Comparison of ENCODE assay signal across 28 cellular contexts in the genomic region with DNA sequence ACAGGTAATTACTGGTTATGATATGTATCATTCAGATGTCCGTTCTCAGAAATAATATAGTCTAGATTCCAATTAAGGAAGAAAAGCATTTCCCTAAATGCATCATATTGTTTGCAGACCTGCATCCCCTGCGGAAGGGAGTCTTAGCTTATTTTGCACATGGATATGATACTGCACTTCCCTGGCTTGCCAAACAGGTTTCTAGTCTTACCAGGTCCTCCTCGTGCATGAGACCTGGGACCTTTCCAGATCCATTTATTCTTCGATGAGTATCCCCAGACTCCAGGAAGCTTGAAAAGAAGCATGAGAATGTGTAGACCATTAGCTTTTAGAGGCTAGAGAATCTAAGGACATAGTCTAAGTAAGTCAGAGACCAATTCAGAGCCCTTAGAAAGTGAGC. TPM values are rescaled to one million over a fixed set of nuclear protein-coding genes. Genes with fewer than 3 reads are reported as not detected.
"Had no signal": no experiment of that assay in that cellular context is flagged by ENCODE, and none has a peak within 500 bp of the region (broad histone marks: within the 10 kb centered on the region; RNA-seq: fewer than 3 reads in every experiment).

No MANE protein-coding gene starts in this region.

- H3K27ac Mint-ChIP-seq: activated naive CD8-positive, alpha-beta T cell had no signal

- H3K27me3 ChIP-seq: gastroesophageal sphincter, hepatocyte, neutrophil, right lobe of liver, testis, vagina had no signal

- H3K27me3 Mint-ChIP-seq: activated naive CD8-positive, alpha-beta T cell; naive B cell had no signal

- H3K9me3 Mint-ChIP-seq: naive B cell, nephron progenitor cell had no signal

- H2AFZ ChIP-seq: hepatocyte had no signal

- H3K4me2 ChIP-seq: hepatocyte had no signal

- ATAC-seq: activated CD4-positive, CD25-positive, alpha-beta regulatory T cell treated with anti-CD3 and anti-CD28 coated beads, Interleukin-2, amount 50 U/mL, for 24 hours; gastroesophageal sphincter; right lobe of liver; stimulated activated naive CD8-positive, alpha-beta T cell treated with anti-CD3 and anti-CD28 coated beads, Interleukin-15, Interleukin-2, amounts not matched to agents 100 U/mL and 50 U/mL, for 24 hours had no signal

- H3K4me3 Mint-ChIP-seq: activated naive CD8-positive, alpha-beta T cell; naive B cell had no signal

- H3K4me3 ChIP-seq: gastroesophageal sphincter, hepatocyte, left ventricle myocardium inferior, right lobe of liver, testis, vagina had no signal

- H3K9me3 ChIP-seq: gastroesophageal sphincter, left ventricle myocardium inferior, neutrophil, right lobe of liver, testis, vagina had no signal

- H3K79me2 ChIP-seq: hepatocyte had no signal

- FAIRE-seq: colon, endometrium, TTC549 had no signal

- DNase-seq: activated CD4-positive, alpha-beta T cell treated with anti-CD3 and anti-CD28 coated beads for 48 hours; activated CD4-positive, alpha-beta T cell treated with anti-CD3 and anti-CD28 coated beads, Interleukin-2, amount 50 U/mL, for 48 hours; activated CD8-positive, alpha-beta memory T cell treated with anti-CD3 and anti-CD28 coated beads for 24 hours; activated effector memory CD4-positive, alpha-beta T cell treated with Interleukin-2 at 50 U/mL for 16 hours; activated naive CD4-positive, alpha-beta T cell treated with Interleukin-2 at 50 U/mL for 16 hours; anterior cingulate cortex; dermis blood vessel endothelial cell; effector CD4-positive, alpha-beta T cell; islet precursor cell; left ventricle myocardium inferior; naive B cell; nephron progenitor cell; right lobe of liver; stimulated activated CD4-positive, alpha-beta T cell treated with anti-CD3 and anti-CD28 coated beads, Interleukin-2, amount 100 ng/mL, for 48 hours; stimulated activated naive CD8-positive, alpha-beta T cell treated with anti-CD3 and anti-CD28 coated beads, Interleukin-15, Interleukin-2, amounts not matched to agents 100 U/mL and 50 U/mL, for 24 hours; T-helper 9 cell; testis; trophoblast cell; WERI-Rb-1 had no signal

- H3K27ac ChIP-seq: gastroesophageal sphincter, hepatocyte, left ventricle myocardium inferior, neutrophil, right lobe of liver, testis, vagina, WERI-Rb-1 had no signal

- H3K36me3 ChIP-seq: WERI-Rb-1 had no signal

RNA-seq across cellular contexts. Expression of gene CYB5R2, which starts 30.6 kb away (rescaled TPM):
- total RNA-seq: dermis blood vessel endothelial cell had no signal
